8 cellular contexts compared by ENCODE assay signal in the genomic region with DNA sequence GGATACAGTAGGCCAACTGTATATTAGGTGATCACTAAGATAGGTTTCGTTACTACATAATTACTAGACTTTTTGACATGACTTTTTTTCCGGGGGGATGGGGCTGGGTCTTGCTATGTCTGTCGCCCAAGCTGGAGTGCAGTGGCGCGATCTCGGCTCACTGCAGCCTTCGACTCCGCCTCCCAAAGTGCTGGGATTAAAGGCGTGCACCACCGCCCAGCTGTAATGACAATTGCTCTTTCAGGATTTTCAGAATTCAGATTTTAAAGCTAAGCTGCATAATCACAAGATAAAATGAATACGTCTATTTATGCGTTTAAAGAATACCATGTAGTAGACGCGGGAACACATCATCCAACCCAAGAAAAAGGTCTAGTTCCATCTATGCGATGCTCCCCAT. TPM values are rescaled to one million over a fixed set of nuclear protein-coding genes. Genes with fewer than 3 reads are reported as not detected.
DNase-seq lines count a peak whose midpoint lies in the region; ATAC-seq and TF ChIP-seq lines count a peak whose summit lies in the region.

No MANE protein-coding gene starts in this region.

- in situ Hi-C loops in mammary epithelial cell (cut with MboI; ENCODE audit: low sequenced_read_pairs in 2 of 2): no loop called here

- H3K27me3 ChIP-seq in BJ (ENCODE audit: control insufficient read depth, insufficient read depth, low read length) (no peaks in the 10 kb centered on the region), mammary epithelial cell (ENCODE audit: insufficient read depth, low read length) (no peaks in the 10 kb centered on the region)

- no peak for ATAC-seq in HG02642 (IDR thresholded peaks at IDR 0.05; ENCODE audit: poor library complexity, unreplicated experiment)

- intact Hi-C loops in mammary epithelial cell (cut with micrococcal nuclease): loop anchor here (2.0 kb wide), 1 partner anchor 59 kb away; the partner anchor contains the start of gene GTPBP4

- BruUV-seq in mammary epithelial cell (replicated peaks; lab: Mats Ljungman, UMichigan): no TSS peak

- H2AFZ ChIP-seq in mammary epithelial cell (ENCODE audit: low read depth, low read length): peak overlapping the region; percentile 71

- WGBS in mammary epithelial cell (ENCODE audit: low coverage, missing lambda C conversion rate): 4% methylated on average over 13 of the region's 15 CpGs

- H3K79me2 ChIP-seq in mammary epithelial cell (ENCODE audit: insufficient read depth, low read length): peaks cover 83% of the 10 kb centered on the region

- H3K27ac ChIP-seq in KOPT-K1 (ENCODE audit: low read depth, low read length, poor library complexity, severe bottlenecking) (peak overlapping the region; percentile 89), mammary epithelial cell (ENCODE audit: insufficient read depth, low read depth, low read length) (peak overlapping the region; percentile 96)

- TF ChIP-seq CTCF in BJ (IDR thresholded peaks at IDR 0.05; ENCODE audit: insufficient read depth, low read depth, low read length) (no peak), mammary epithelial cell (conservative IDR thresholded peaks at IDR 0.05 in 1 of 2, IDR thresholded peaks at IDR 0.05 in 1 of 2; ENCODE audit: extremely low read depth in 1 of 2, insufficient read depth in 1 of 2, low read depth in 1 of 2, low read length in 2 of 2) (no peak)

- CTCF ChIA-PET in BJ (lab: Yijun Ruan, JAX) (no interaction called here), mammary epithelial cell (lab: Charles Lee; ENCODE audit: low non-redundant PET) (no interaction called here)

- peak overlapping the region; percentile 88 for H3K9ac ChIP-seq in mammary epithelial cell (ENCODE audit: insufficient read depth, low read length)

- peaks cover 4% of the 10 kb centered on the region for H3K36me3 ChIP-seq in BJ (ENCODE audit: control insufficient read depth, insufficient read depth, low read length)
- H3K36me3 ChIP-seq in KOPT-K1 (ENCODE audit: insufficient read depth, low read length): peaks cover 59% of the 10 kb centered on the region
- peaks cover 23% of the 10 kb centered on the region for H3K36me3 ChIP-seq in mammary epithelial cell (ENCODE audit: insufficient read depth, low read length)

- DNase-seq in BJ (ENCODE audit: low read depth) (no peak), mammary epithelial cell (no peak), midbrain (lab: John Stamatoyannopoulos, UW) (peak; percentile 51), D341Med (ENCODE audit: low spot score) (no peak), amygdala (lab: John Stamatoyannopoulos, UW) (no peak), cerebellar cortex (ENCODE audit: low spot score) (no peak)

- H4K20me1 ChIP-seq in mammary epithelial cell (ENCODE audit: insufficient read depth, low read length): peaks cover 8% of the 10 kb centered on the region

- dilution Hi-C loops in mammary epithelial cell (cut with HindIII; ENCODE audit: low sequenced_read_pairs): loop anchor here (5.0 kb wide), 1 partner anchor 231 kb away; no protein-coding TSS in a partner anchor

- POLR2A ChIA-PET in BJ (lab: Charles Lee): interaction anchor here (1.6 kb wide), 1 partner anchor 13 kb away, joined by 4 read pairs; no protein-coding TSS in a partner anchor

- H3K9me3 ChIP-seq in KOPT-K1 (ENCODE audit: insufficient read depth, low read length, poor library complexity, severe bottlenecking) (no peaks in the 10 kb centered on the region), mammary epithelial cell (replicated peaks; ENCODE audit: insufficient read depth, low read length) (no peaks in the 10 kb centered on the region)

- peak overlapping the region; percentile 78 for H3K4me3 ChIP-seq in BJ (ENCODE audit: low read depth, low read length)
- peak overlapping the region; percentile 78 to 98 (median 81) for H3K4me3 ChIP-seq in mammary epithelial cell (replicated peaks in 1 of 3; ENCODE audit: insufficient read depth in 1 of 3, low read depth in 2 of 3, low read length in 3 of 3)

- peak overlapping the region; percentile 81 for H3K4me2 ChIP-seq in mammary epithelial cell (ENCODE audit: insufficient read depth, low read depth, low read length)

- H3K4me1 ChIP-seq in mammary epithelial cell (ENCODE audit: insufficient read depth, low read length): peaks cover 32% of the 10 kb centered on the region

RNA-seq across cellular contexts. Expression of gene IDI1, which starts 1.0 kb away (rescaled TPM):
- polyA plus RNA-seq in BJ (2011; rRNA removed) (10.0 and 19.7 TPM in 2 replicates), mammary epithelial cell (88.3 TPM)
- 4.0 and 4.6 TPM in 2 replicates for polyA minus RNA-seq in BJ (2011; rRNA and poly(A)+ RNA removed)
- 10 to 100 TPM; 54.2 to 80.3 TPM for total RNA-seq in mammary epithelial cell
- 62.7 TPM for polyA minus RNA-seq in mammary epithelial cell

RNA-seq across cellular contexts. Expression of gene WDR37, which starts 8.2 kb away (rescaled TPM):
- polyA plus RNA-seq in BJ (2011; rRNA removed) (10.9 and 12.7 TPM in 2 replicates), mammary epithelial cell (15.6 TPM)
- 24.4 and 25.7 TPM in 2 replicates for polyA minus RNA-seq in BJ (2011; rRNA and poly(A)+ RNA removed)
- 10 to 100 TPM; 17.3 to 25.0 TPM for total RNA-seq in mammary epithelial cell
- polyA minus RNA-seq in mammary epithelial cell: 18.0 TPM

RNA-seq across cellular contexts. Expression of gene IDI2, which starts 22.3 kb away (rescaled TPM):
- polyA plus RNA-seq in BJ (2011; rRNA removed): not detected in 2 replicates
- not detected in 2 replicates for polyA minus RNA-seq in BJ (2011; rRNA and poly(A)+ RNA removed)
- total RNA-seq in mammary epithelial cell: not detected
- not detected for polyA plus RNA-seq in mammary epithelial cell
- polyA minus RNA-seq in mammary epithelial cell: not detected

RNA-seq across cellular contexts. Expression of gene GTPBP4, which starts 59.7 kb away (rescaled TPM):
- 17.3 and 27.3 TPM in 2 replicates for polyA plus RNA-seq in BJ (2011; rRNA removed)
- 17.0 and 21.0 TPM in 2 replicates for polyA minus RNA-seq in BJ (2011; rRNA and poly(A)+ RNA removed)
- 100 to 1,000 TPM in 1 of 2 donors, 10 to 100 TPM in 1; 31.0 to 114 TPM for total RNA-seq in mammary epithelial cell
- polyA plus RNA-seq in mammary epithelial cell: 33.8 TPM
- polyA minus RNA-seq in mammary epithelial cell: 36.4 TPM
